ENCODE assay signal across 23 cellular contexts in the genomic region with DNA sequence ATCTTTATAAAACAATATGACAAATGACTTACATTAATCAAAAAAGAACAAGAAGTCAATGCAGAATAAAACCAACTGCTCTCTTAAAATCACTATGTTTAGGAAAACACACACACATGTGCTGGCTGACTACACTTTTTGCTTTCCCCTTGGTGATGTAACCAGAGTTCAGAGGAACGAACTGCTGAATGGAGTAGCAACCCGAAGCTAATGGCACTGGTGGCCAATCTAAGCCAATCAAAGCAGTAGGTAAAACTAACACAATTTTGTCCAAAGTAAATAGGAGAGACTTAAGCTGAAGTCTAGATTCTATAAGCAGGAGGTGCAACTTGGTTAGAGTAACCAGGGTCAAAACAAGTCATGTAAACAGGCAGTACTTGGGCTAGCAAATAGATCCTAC.
"Had no signal": no experiment of that assay in that cellular context is flagged by ENCODE, and none has a peak within 500 bp of the region (broad histone marks: within the 10 kb centered on the region; RNA-seq: fewer than 3 reads in every experiment).

No MANE protein-coding gene starts in this region.

- H3K27me3 Mint-ChIP-seq: activated CD4-positive, alpha-beta memory T cell treated with anti-CD3 and anti-CD28 coated beads for 36 hours; activated CD4-positive, alpha-beta T cell treated with anti-CD3 and anti-CD28 coated beads, Interleukin-2, amount 10 ng/mL, durations not matched to agents 7 days and 5 days; activated naive CD8-positive, alpha-beta T cell treated with anti-CD3 and anti-CD28 coated beads, Interleukin-2, amount 10 ng/mL, durations not matched to agents 7 days and 5 days; IgD-negative memory B cell had no signal

- H3K27ac ChIP-seq: adrenal gland, brain microvascular endothelial cell, VCaP had no signal

- H3K4me1 Mint-ChIP-seq: activated CD4-positive, alpha-beta T cell treated with anti-CD3 and anti-CD28 coated beads, Interleukin-2, amount 10 ng/mL, durations not matched to agents 7 days and 5 days; activated naive CD8-positive, alpha-beta T cell treated with anti-CD3 and anti-CD28 coated beads, Interleukin-2, amount 10 ng/mL, durations not matched to agents 7 days and 5 days; IgD-negative memory B cell had no signal

- H3K4me3 ChIP-seq: adrenal gland had no signal

- H3K36me3 Mint-ChIP-seq: IgD-negative memory B cell had no signal

- ATAC-seq: activated T-cell treated with anti-CD3 and anti-CD28 coated beads, Interleukin-2, amount 50 U/mL, for 72 hours; PC-3 had no signal

- DNase-seq: activated CD4-positive, alpha-beta memory T cell treated with anti-CD3 and anti-CD28 coated beads for 36 hours; activated CD4-positive, alpha-beta T cell treated with anti-CD3 and anti-CD28 coated beads, Interleukin-2, amount 10 ng/mL, durations not matched to agents 7 days and 5 days; activated CD4-positive, CD25-positive, alpha-beta regulatory T cell; activated naive CD4-positive, alpha-beta T cell treated with anti-CD3 and anti-CD28 coated beads, Interleukin-2, amount 50 U/mL, for 16 hours; activated naive CD8-positive, alpha-beta T cell treated with anti-CD3 and anti-CD28 coated beads, Interleukin-2, amount 10 ng/mL, durations not matched to agents 7 days and 5 days; activated T-cell treated with anti-CD3 and anti-CD28 coated beads, Interleukin-2, amount 50 U/mL, for 72 hours; adrenal gland; anterior cingulate cortex; brain microvascular endothelial cell; KG1; MV-4-11; NCI-H1092 treated with DMSO at 0.1 percent for 48 hours; NCI-H1436; NCI-H1694 treated with DMSO at 0.1 percent for 48 hours; NCI-H2029 treated with DMSO at 0.1 percent for 48 hours; NCI-H510A treated with DMSO at 0.1 percent for 48 hours; NCI-H69; PC-3; SHP77 treated with DMSO at 0.1 percent for 48 hours; T1000 had no signal

- H3K27me3 ChIP-seq: adrenal gland, brain microvascular endothelial cell had no signal

- H3K27ac Mint-ChIP-seq: activated CD4-positive, alpha-beta memory T cell treated with anti-CD3 and anti-CD28 coated beads for 36 hours; activated CD4-positive, alpha-beta T cell treated with anti-CD3 and anti-CD28 coated beads, Interleukin-2, amount 10 ng/mL, durations not matched to agents 7 days and 5 days; activated T-cell treated with anti-CD3 and anti-CD28 coated beads, Interleukin-2, amount 50 U/mL, for 72 hours; IgD-negative memory B cell; T-helper 1 cell treated with Interleukin-12 subunit alpha and Interleukin-12 subunit beta and Interleukin-4 antibody, amounts not matched to agents 30 μg/mL and 1 μg/mL, for 36 hours had no signal

- H3K4me1 ChIP-seq: adrenal gland had no signal

- H3K9me3 Mint-ChIP-seq: activated CD4-positive, alpha-beta T cell treated with anti-CD3 and anti-CD28 coated beads, Interleukin-2, amount 10 ng/mL, durations not matched to agents 7 days and 5 days; activated T-cell treated with anti-CD3 and anti-CD28 coated beads, Interleukin-2, amount 50 U/mL, for 72 hours; IgD-negative memory B cell had no signal

- H3K36me3 ChIP-seq: adrenal gland, brain microvascular endothelial cell had no signal

- H3K4me3 Mint-ChIP-seq: activated CD4-positive, alpha-beta memory T cell treated with anti-CD3 and anti-CD28 coated beads for 36 hours; activated CD4-positive, alpha-beta T cell treated with anti-CD3 and anti-CD28 coated beads, Interleukin-2, amount 10 ng/mL, durations not matched to agents 7 days and 5 days; activated naive CD8-positive, alpha-beta T cell treated with anti-CD3 and anti-CD28 coated beads, Interleukin-2, amount 10 ng/mL, durations not matched to agents 7 days and 5 days; activated T-cell treated with anti-CD3 and anti-CD28 coated beads, Interleukin-2, amount 50 U/mL, for 72 hours; IgD-negative memory B cell; T-helper 1 cell treated with Interleukin-12 subunit alpha and Interleukin-12 subunit beta and Interleukin-4 antibody, amounts not matched to agents 30 μg/mL and 1 μg/mL, for 36 hours had no signal

- H3K9me3 ChIP-seq: adrenal gland had no signal
